Comparison of ENCODE assay signal across 12 cellular contexts in genomic region chr4:38013461-38014366, GRCh38. TPM values are rescaled to one million over a fixed set of nuclear protein-coding genes. Genes with fewer than 3 reads are reported as not detected.
DNase-seq lines count a peak whose midpoint lies in the region; ATAC-seq and TF ChIP-seq lines count a peak whose summit lies in the region.
"Had no signal": no experiment of that assay in that cellular context is flagged by ENCODE, and none has a peak within 500 bp of the region (broad histone marks: within the 10 kb centered on the region; RNA-seq: fewer than 3 reads in every experiment).

No MANE protein-coding gene starts in this region.

- DNase-seq in COR-L47 (lab: John Stamatoyannopoulos, UW) (peak; percentile 93), NCI-H2081 (lab: John Stamatoyannopoulos, UW) (peak; percentile 86 to 97), endodermal cell (no peak), esophagus squamous epithelium (lab: John Stamatoyannopoulos, UW) (no peak), GM10248 (ENCODE audit: extremely low spot score) (no peak)
- DNase-seq in activated CD4-positive, alpha-beta T cell treated with anti-CD3 and anti-CD28 coated beads for 1 hour: no peak
- DNase-seq: activated T-cell treated with anti-CD3 and anti-CD28 coated beads for 4 hours, NCI-H2171 treated with DMSO at 0.1 percent for 48 hours, T-helper 2 cell had no signal

- H3K36me3 Mint-ChIP-seq in endodermal cell (ENCODE audit: low read depth): peaks cover 17% of the 10 kb centered on the region

- WGBS in endodermal cell (ENCODE audit: insufficient coverage in 1 of 2, insufficient read length in 1 of 2), 2 experiments: 90 to 95% methylated on average over 8 of the region's 9 CpGs
- 56 to 58% methylated on average over 7 of the region's 9 CpGs for WGBS in esophagus squamous epithelium, 2 donors

- H3K9ac ChIP-seq in endodermal cell (ENCODE audit: extremely low read depth, low read length, poor library complexity, severe bottlenecking) (no peak overlapping the region), muscle layer of colon (ENCODE audit: low read length) (no peak overlapping the region)

- peaks cover 6% of the 10 kb centered on the region for H3K4me1 ChIP-seq in endodermal cell (ENCODE audit: control insufficient read depth, insufficient read depth, low read length)
- H3K4me1 ChIP-seq in muscle layer of colon (ENCODE audit: insufficient read depth, low read length): peaks cover 65% of the 10 kb centered on the region
- H3K4me1 ChIP-seq in esophagus squamous epithelium: peaks cover 0 to 33% (median 5%) of the 10 kb centered on the region in 3 donors

- H3K4me1 Mint-ChIP-seq in endodermal cell: peaks cover 18% of the 10 kb centered on the region

- no peaks in the 10 kb centered on the region for H3K9me3 ChIP-seq in endodermal cell (ENCODE audit: control insufficient read depth, low read length)
- no peaks in the 10 kb centered on the region for H3K9me3 ChIP-seq in muscle layer of colon (ENCODE audit: low read length)
- no peaks in the 10 kb centered on the region for H3K9me3 ChIP-seq in esophagus squamous epithelium

- H3K27me3 ChIP-seq in endodermal cell (ENCODE audit: control insufficient read depth, insufficient read depth, low read length, poor library complexity, severe bottlenecking) (no peaks in the 10 kb centered on the region), muscle layer of colon (ENCODE audit: control insufficient read depth in 1 of 2, insufficient read depth in 2 of 2, low read length in 2 of 2) (no peaks in the 10 kb centered on the region), esophagus squamous epithelium (no peaks in the 10 kb centered on the region)

- H3K36me3 ChIP-seq in endodermal cell (ENCODE audit: control insufficient read depth, insufficient read depth, low read length) (peaks cover 17% of the 10 kb centered on the region), muscle layer of colon (ENCODE audit: insufficient read depth, low read length) (peaks cover 10% of the 10 kb centered on the region), esophagus squamous epithelium (peaks cover 0 to 20% (median 0%) of the 10 kb centered on the region in 3 donors)

- TF ChIP-seq CTCF in endodermal cell (conservative IDR thresholded peaks at IDR 0.05) (no peak), esophagus squamous epithelium (IDR thresholded peaks at IDR 0.05) (no peak), GM10248 (IDR thresholded peaks at IDR 0.05; ENCODE audit: control extremely low read depth, extremely low read depth, low read depth, missing control alignments) (no peak)

- CTCF ChIA-PET in GM10248 (lab: Yijun Ruan, JAX): interaction anchor here (1.2 kb wide), 1 partner anchor 219 kb away, joined by 3 read pairs; no protein-coding TSS in a partner anchor

- ATAC-seq in HG03045 (IDR thresholded peaks at IDR 0.05; ENCODE audit: unreplicated experiment): no peak

- intact Hi-C loops in esophagus squamous epithelium (cut with DNase I): no loop called here

- H3K9me3 Mint-ChIP-seq in endodermal cell: no peaks in the 10 kb centered on the region
- H3K9me3 Mint-ChIP-seq: CD14-positive monocyte had no signal

- POLR2A ChIA-PET in GM10248 (lab: Yijun Ruan, JAX): no interaction called here

- no peak for TF ChIP-seq POLR2A in esophagus squamous epithelium (IDR thresholded peaks at IDR 0.05)

- H3K27ac ChIP-seq in endodermal cell (ENCODE audit: low read depth, low read length) (peak overlapping the region; percentile 21), muscle layer of colon (ENCODE audit: low read depth, low read length) (peak overlapping the region; percentile 63), esophagus squamous epithelium (no peak overlapping the region)

- H3K27ac Mint-ChIP-seq in endodermal cell: no peak overlapping the region

- H3K4me3 Mint-ChIP-seq in endodermal cell: no peak overlapping the region
- H3K4me3 Mint-ChIP-seq: CD14-positive monocyte had no signal

- no peaks in the 10 kb centered on the region for H3K27me3 Mint-ChIP-seq in endodermal cell (ENCODE audit: insufficient read depth)

- H3K4me3 ChIP-seq in endodermal cell (ENCODE audit: low read length) (no peak overlapping the region), muscle layer of colon (ENCODE audit: low read depth in 1 of 2, low read length in 2 of 2) (no peak overlapping the region), esophagus squamous epithelium (no peak overlapping the region)

RNA-seq across cellular contexts. Expression of gene PTTG2, which starts 53.5 kb away (rescaled TPM):
- not detected for total RNA-seq in endodermal cell
- polyA plus RNA-seq in endodermal cell (2013, experiment 1 of 2): not detected
- polyA plus RNA-seq in endodermal cell (2013, experiment 2 of 2): not detected
- 1 to 10 TPM in 1 of 4 donors, not detected in 3; 1.1 TPM for total RNA-seq in esophagus squamous epithelium
- polyA plus RNA-seq: CD14-positive monocyte had no signal

Comparison
In these comparisons a context has a peak if more than half of its experiments do, and no peak if none do; other contexts are left out.
1. DNase-seq: peak in COR-L47 (single experiment) and NCI-H2081 (2 of 2); none in endodermal cell (single experiment), esophagus squamous epithelium (single experiment), activated CD4-positive, alpha-beta T cell treated with anti-CD3 and anti-CD28 coated beads for 1 hour (single experiment) and GM10248 (single experiment).
2. H3K27ac ChIP-seq: peak in endodermal cell (single experiment) and muscle layer of colon (single experiment); none in esophagus squamous epithelium (0 of 4).